In genomic region chr11:113419426-113420003, GRCh38 we compare ENCODE assay signal across 19 cellular contexts. TPM values are rescaled to one million over a fixed set of nuclear protein-coding genes. Genes with fewer than 3 reads are reported as not detected.
"Had no signal": no experiment of that assay in that cellular context is flagged by ENCODE, and none has a peak within 500 bp of the region (broad histone marks: within the 10 kb centered on the region; RNA-seq: fewer than 3 reads in every experiment).

No MANE protein-coding gene starts in this region.

- H3K27ac Mint-ChIP-seq: activated B cell treated with CpG ODN at 0.5 μM for 24 hours; activated CD4-positive, alpha-beta T cell treated with anti-CD3 and anti-CD28 coated beads, Interleukin-2, amount 10 ng/mL, durations not matched to agents 24 days and 14 days; activated naive CD4-positive, alpha-beta T cell treated with anti-CD3 and anti-CD28 coated beads, Interleukin-2, amount 10 ng/mL, durations not matched to agents 7 days and 5 days; activated T-helper 17 cell treated with anti-CD3 and anti-CD28 coated beads, Interleukin-2, amount 50 U/mL, for 72 hours; memory B cell; nephron; stimulated activated naive CD8-positive, alpha-beta T cell treated with anti-CD3 and anti-CD28 coated beads, Interleukin-15, Interleukin-2, amounts not matched to agents 100 ng/mL and 50 ng/mL, for 24 hours had no signal

- DNase-seq: activated B cell treated with CpG ODN at 0.5 μM for 24 hours; activated CD4-positive, alpha-beta T cell treated with anti-CD3 and anti-CD28 coated beads, Interleukin-2, amount 10 ng/mL, durations not matched to agents 24 days and 14 days; activated naive CD4-positive, alpha-beta T cell treated with anti-CD3 and anti-CD28 coated beads, Interleukin-2, amount 10 ng/mL, durations not matched to agents 7 days and 5 days; adrenal gland; central memory CD4-positive, alpha-beta T cell; effector CD8-positive, alpha-beta T cell; foreskin melanocyte; islet precursor cell; left lung; stimulated activated CD4-positive, alpha-beta T cell treated with anti-CD3 and anti-CD28 coated beads, Interleukin-4, amount 100 ng/mL, for 1 hour; stimulated activated CD8-positive, alpha-beta memory T cell treated with anti-CD3 and anti-CD28 coated beads, Interleukin-4, amount 100 ng/mL, for 48 hours had no signal

- H3K4me3 ChIP-seq: adrenal gland, coronary artery, left lung had no signal

- H3K4me3 Mint-ChIP-seq: activated B cell treated with CpG ODN at 0.5 μM for 24 hours; activated CD4-positive, alpha-beta T cell treated with anti-CD3 and anti-CD28 coated beads, Interleukin-2, amount 10 ng/mL, durations not matched to agents 24 days and 14 days; activated naive CD4-positive, alpha-beta T cell treated with anti-CD3 and anti-CD28 coated beads, Interleukin-2, amount 10 ng/mL, durations not matched to agents 7 days and 5 days; activated T-helper 17 cell treated with anti-CD3 and anti-CD28 coated beads, Interleukin-2, amount 50 U/mL, for 72 hours; memory B cell; nephron; stimulated activated naive CD8-positive, alpha-beta T cell treated with anti-CD3 and anti-CD28 coated beads, Interleukin-15, Interleukin-2, amounts not matched to agents 100 ng/mL and 50 ng/mL, for 24 hours had no signal

- H3K27me3 Mint-ChIP-seq: activated CD4-positive, alpha-beta T cell treated with anti-CD3 and anti-CD28 coated beads, Interleukin-2, amount 10 ng/mL, durations not matched to agents 24 days and 14 days; activated naive CD4-positive, alpha-beta T cell treated with anti-CD3 and anti-CD28 coated beads, Interleukin-2, amount 10 ng/mL, durations not matched to agents 7 days and 5 days had no signal

- H3K4me1 ChIP-seq: adrenal gland, left lung had no signal

- H3K36me3 ChIP-seq: adrenal gland, left lung had no signal

- H3K4me1 Mint-ChIP-seq: activated B cell treated with CpG ODN at 0.5 μM for 24 hours; activated CD4-positive, alpha-beta T cell treated with anti-CD3 and anti-CD28 coated beads, Interleukin-2, amount 10 ng/mL, durations not matched to agents 24 days and 14 days; activated naive CD4-positive, alpha-beta T cell treated with anti-CD3 and anti-CD28 coated beads, Interleukin-2, amount 10 ng/mL, durations not matched to agents 7 days and 5 days; activated T-helper 17 cell treated with anti-CD3 and anti-CD28 coated beads, Interleukin-2, amount 50 U/mL, for 72 hours; nephron had no signal

- H3K27me3 ChIP-seq: adrenal gland, left lung had no signal

- H3K36me3 Mint-ChIP-seq: activated naive CD4-positive, alpha-beta T cell treated with anti-CD3 and anti-CD28 coated beads, Interleukin-2, amount 10 ng/mL, durations not matched to agents 7 days and 5 days; memory B cell had no signal

- H3K27ac ChIP-seq: adrenal gland, coronary artery, left lung had no signal

- ATAC-seq: activated T-helper 17 cell treated with anti-CD3 and anti-CD28 coated beads, Interleukin-2, amount 50 U/mL, for 72 hours; left lung had no signal

- H3K9me3 Mint-ChIP-seq: activated B cell treated with CpG ODN at 0.5 μM for 24 hours; activated CD4-positive, alpha-beta T cell treated with anti-CD3 and anti-CD28 coated beads, Interleukin-2, amount 10 ng/mL, durations not matched to agents 24 days and 14 days; activated naive CD4-positive, alpha-beta T cell treated with anti-CD3 and anti-CD28 coated beads, Interleukin-2, amount 10 ng/mL, durations not matched to agents 7 days and 5 days; activated T-helper 17 cell treated with anti-CD3 and anti-CD28 coated beads, Interleukin-2, amount 50 U/mL, for 72 hours; nephron; stimulated activated naive CD8-positive, alpha-beta T cell treated with anti-CD3 and anti-CD28 coated beads, Interleukin-15, Interleukin-2, amounts not matched to agents 100 ng/mL and 50 ng/mL, for 24 hours had no signal

- H3K9me3 ChIP-seq: adrenal gland, left lung had no signal

RNA-seq across cellular contexts. Expression of gene ANKK1, which starts 31.9 kb away (rescaled TPM):
- total RNA-seq: activated CD4-positive, alpha-beta T cell treated with anti-CD3 and anti-CD28 coated beads, Interleukin-2, amount 10 ng/mL, durations not matched to agents 24 days and 14 days; osteocyte; temporal lobe had no signal

RNA-seq across cellular contexts. Expression of gene DRD2, which starts 55.7 kb away (rescaled TPM):
- total RNA-seq: activated B cell treated with CpG ODN at 0.5 μM for 24 hours; activated CD4-positive, alpha-beta T cell treated with anti-CD3 and anti-CD28 coated beads, Interleukin-2, amount 10 ng/mL, durations not matched to agents 24 days and 14 days; left lung; osteocyte; pulmonary artery endothelial cell had no signal
